ENCODE assay signal across 18 cellular contexts in genomic region chrX:129006491-129006890, GRCh38.
"Had no signal": no experiment of that assay in that cellular context is flagged by ENCODE, and none has a peak within 500 bp of the region (broad histone marks: within the 10 kb centered on the region; RNA-seq: fewer than 3 reads in every experiment).

No MANE protein-coding gene starts in this region.

- H3K4me1 Mint-ChIP-seq: activated CD4-positive, alpha-beta T cell treated with anti-CD3 and anti-CD28 coated beads, Interleukin-2, amount 10 ng/mL, durations not matched to agents 7 days and 5 days; stimulated activated effector memory CD8-positive, alpha-beta T cell treated with anti-CD3 and anti-CD28 coated beads, Interleukin-12 subunit alpha, Interleukin-12 subunit beta, amount 100 ng/mL, for 72 hours had no signal

- H3K27ac Mint-ChIP-seq: activated CD4-positive, alpha-beta T cell treated with anti-CD3 and anti-CD28 coated beads, Interleukin-2, amount 10 ng/mL, durations not matched to agents 7 days and 5 days; activated naive CD8-positive, alpha-beta T cell; activated T-cell treated with anti-CD3 and anti-CD28 coated beads, Interleukin-2, amount 50 U/mL, for 72 hours; stimulated activated effector memory CD8-positive, alpha-beta T cell treated with anti-CD3 and anti-CD28 coated beads, Interleukin-12 subunit alpha, Interleukin-12 subunit beta, amount 100 ng/mL, for 72 hours had no signal

- H3K4me3 Mint-ChIP-seq: activated CD4-positive, alpha-beta T cell treated with anti-CD3 and anti-CD28 coated beads, Interleukin-2, amount 10 ng/mL, durations not matched to agents 7 days and 5 days; activated naive CD8-positive, alpha-beta T cell; activated T-cell treated with anti-CD3 and anti-CD28 coated beads, Interleukin-2, amount 50 U/mL, for 72 hours; stimulated activated effector memory CD8-positive, alpha-beta T cell treated with anti-CD3 and anti-CD28 coated beads, Interleukin-12 subunit alpha, Interleukin-12 subunit beta, amount 100 ng/mL, for 72 hours had no signal

- H3K9me3 ChIP-seq: lower lobe of right lung, neutrophil, thoracic aorta, upper lobe of right lung had no signal

- H3K4me1 ChIP-seq: lower lobe of right lung, parathyroid adenoma, upper lobe of right lung had no signal

- ATAC-seq: activated T-cell treated with anti-CD3 and anti-CD28 coated beads, Interleukin-2, amount 50 U/mL, for 72 hours; left cardiac atrium; lower lobe of right lung; stimulated activated effector memory CD8-positive, alpha-beta T cell treated with anti-CD3 and anti-CD28 coated beads, Interleukin-12 subunit alpha, Interleukin-12 subunit beta, amount 100 ng/mL, for 72 hours; upper lobe of right lung had no signal

- H3K79me2 ChIP-seq: parathyroid adenoma had no signal

- H3K27me3 Mint-ChIP-seq: activated CD4-positive, alpha-beta T cell treated with anti-CD3 and anti-CD28 coated beads, Interleukin-2, amount 10 ng/mL, durations not matched to agents 7 days and 5 days; activated naive CD8-positive, alpha-beta T cell had no signal

- H3K9me3 Mint-ChIP-seq: activated CD4-positive, alpha-beta T cell treated with anti-CD3 and anti-CD28 coated beads, Interleukin-2, amount 10 ng/mL, durations not matched to agents 7 days and 5 days; activated T-cell treated with anti-CD3 and anti-CD28 coated beads, Interleukin-2, amount 50 U/mL, for 72 hours; stimulated activated effector memory CD8-positive, alpha-beta T cell treated with anti-CD3 and anti-CD28 coated beads, Interleukin-12 subunit alpha, Interleukin-12 subunit beta, amount 100 ng/mL, for 72 hours had no signal

- H3K27ac ChIP-seq: lower lobe of right lung, neutrophil, parathyroid adenoma, thoracic aorta, upper lobe of right lung had no signal

- H3K27me3 ChIP-seq: neutrophil, upper lobe of right lung had no signal

- H3K36me3 Mint-ChIP-seq: activated naive CD8-positive, alpha-beta T cell; stimulated activated effector memory CD8-positive, alpha-beta T cell treated with anti-CD3 and anti-CD28 coated beads, Interleukin-12 subunit alpha, Interleukin-12 subunit beta, amount 100 ng/mL, for 72 hours had no signal

- H3K4me3 ChIP-seq: lower lobe of right lung, thoracic aorta, upper lobe of right lung had no signal

- H3K36me3 ChIP-seq: lower lobe of right lung, neutrophil, thoracic aorta, upper lobe of right lung had no signal

- DNase-seq: activated CD4-positive, alpha-beta T cell treated with anti-CD3 and anti-CD28 coated beads, Interleukin-2, amount 10 ng/mL, durations not matched to agents 7 days and 5 days; activated CD8-positive, alpha-beta memory T cell treated with anti-CD3 and anti-CD28 coated beads, Interleukin-2, amount 50 U/mL, for 48 hours; activated gamma-delta T cell treated with Interleukin-2 at 50 U/mL for 16 hours; activated T-cell treated with anti-CD3 and anti-CD28 coated beads, Interleukin-2, amount 50 U/mL, for 72 hours; amniotic stem cell; central memory CD4-positive, alpha-beta T cell; cortex of kidney; effector CD8-positive, alpha-beta T cell; foreskin fibroblast; left cardiac atrium; lower lobe of right lung; midbrain; upper lobe of right lung had no signal

- H2AFZ ChIP-seq: parathyroid adenoma had no signal

- H3K9ac ChIP-seq: parathyroid adenoma had no signal
